37 cellular contexts compared by ENCODE assay signal in genomic region chr18:76592096-76592495, GRCh38.
"Had no signal": no experiment of that assay in that cellular context is flagged by ENCODE, and none has a peak within 500 bp of the region (broad histone marks: within the 10 kb centered on the region; RNA-seq: fewer than 3 reads in every experiment).

No MANE protein-coding gene starts in this region.

- H3K9me3 ChIP-seq: adrenal gland, body of pancreas, breast epithelium had no signal

- H3K36me3 ChIP-seq: adrenal gland, brain microvascular endothelial cell, breast epithelium had no signal

- H3K4me1 Mint-ChIP-seq: activated CD8-positive, alpha-beta memory T cell treated with anti-CD3 and anti-CD28 coated beads, Interleukin-2, amount 10 ng/mL, durations not matched to agents 7 days and 5 days had no signal

- H3K27ac ChIP-seq: adrenal gland, body of pancreas, brain microvascular endothelial cell, breast epithelium, VCaP had no signal

- H3K27me3 ChIP-seq: adrenal gland, body of pancreas, brain microvascular endothelial cell, breast epithelium had no signal

- H3K4me1 ChIP-seq: body of pancreas, breast epithelium had no signal

- DNase-seq: activated CD4-positive, alpha-beta memory T cell treated with anti-CD3 and anti-CD28 coated beads, Interleukin-2, amount 10 ng/mL, durations not matched to agents 7 days and 5 days; activated CD4-positive, alpha-beta T cell treated with anti-CD3 and anti-CD28 coated beads for 1 hour; activated CD4-positive, alpha-beta T cell treated with anti-CD3 and anti-CD28 coated beads for 36 hours; activated CD4-positive, alpha-beta T cell treated with anti-CD3 and anti-CD28 coated beads for 48 hours; activated CD4-positive, alpha-beta T cell treated with anti-CD3 and anti-CD28 coated beads, Interleukin-2, amount 10 ng/mL, durations not matched to agents 7 days and 5 days; activated CD4-positive, alpha-beta T cell treated with anti-CD3 and anti-CD28 coated beads, Interleukin-2, amount 50 U/mL, for 48 hours; activated CD4-positive, CD25-positive, alpha-beta regulatory T cell; activated CD8-positive, alpha-beta memory T cell treated with anti-CD3 and anti-CD28 coated beads for 24 hours; activated CD8-positive, alpha-beta memory T cell treated with anti-CD3 and anti-CD28 coated beads, Interleukin-2, amount 10 ng/mL, durations not matched to agents 7 days and 5 days; activated CD8-positive, alpha-beta memory T cell treated with anti-CD3 and anti-CD28 coated beads, Interleukin-2, amount 50 U/mL, for 48 hours; activated CD8-positive, alpha-beta T cell treated with anti-CD3 and anti-CD28 coated beads, Interleukin-2, amount 10 ng/mL, durations not matched to agents 7 days and 5 days; activated effector memory CD4-positive, alpha-beta T cell treated with anti-CD3 and anti-CD28 coated beads, Interleukin-2, amount 50 U/mL, for 16 hours; activated gamma-delta T cell treated with Interleukin-2 at 50 U/mL for 16 hours; activated naive CD4-positive, alpha-beta T cell; activated naive CD4-positive, alpha-beta T cell treated with anti-CD3 and anti-CD28 coated beads for 36 hours; activated naive CD4-positive, alpha-beta T cell treated with anti-CD3 and anti-CD28 coated beads, Interleukin-2, amount 50 U/mL, for 16 hours; activated naive CD8-positive, alpha-beta T cell treated with anti-CD3 and anti-CD28 coated beads for 36 hours; activated T-cell treated with anti-CD3 and anti-CD28 coated beads, Interleukin-2, amount 50 U/mL, for 1 hour; activated T-cell treated with anti-CD3 and anti-CD28 coated beads, Interleukin-2, amount 50 U/mL, for 4 hours; activated T-cell treated with anti-CD3 and anti-CD28 coated beads, Interleukin-2, amount 50 U/mL, for 72 hours; adrenal gland; amniotic stem cell; aorta; body of pancreas; brain microvascular endothelial cell; central memory CD4-positive, alpha-beta T cell; T-helper 1 cell; T-helper 2 cell; T-helper 9 cell had no signal

- H3K4me3 ChIP-seq: adrenal gland, body of pancreas, breast epithelium had no signal

- H3K4me3 Mint-ChIP-seq: activated CD4-positive, alpha-beta memory T cell treated with anti-CD3 and anti-CD28 coated beads, Interleukin-2, amount 10 ng/mL, durations not matched to agents 7 days and 5 days; activated CD4-positive, alpha-beta T cell treated with anti-CD3 and anti-CD28 coated beads for 36 hours; activated CD4-positive, alpha-beta T cell treated with anti-CD3 and anti-CD28 coated beads, Interleukin-2, amount 10 ng/mL, durations not matched to agents 7 days and 5 days; activated CD8-positive, alpha-beta memory T cell treated with anti-CD3 and anti-CD28 coated beads, Interleukin-2, amount 10 ng/mL, durations not matched to agents 7 days and 5 days; activated CD8-positive, alpha-beta T cell treated with anti-CD3 and anti-CD28 coated beads, Interleukin-2, amount 10 ng/mL, durations not matched to agents 7 days and 5 days; activated naive CD4-positive, alpha-beta T cell treated with anti-CD3 and anti-CD28 coated beads for 36 hours; activated naive CD8-positive, alpha-beta T cell treated with anti-CD3 and anti-CD28 coated beads for 36 hours; activated T-cell treated with anti-CD3 and anti-CD28 coated beads, Interleukin-2, amount 50 U/mL, for 4 hours; activated T-cell treated with anti-CD3 and anti-CD28 coated beads, Interleukin-2, amount 50 U/mL, for 72 hours; activated T-helper 1 cell treated with anti-CD3 and anti-CD28 coated beads, Interleukin-12 subunit alpha, Interleukin-12 subunit beta, Interleukin-2, Interleukin-4 antibody, amounts not matched to agents 30 ng/mL and 10 ng/mL and 1 ng/mL, durations not matched to agents 14 hours and 24 hours and 36 hours; activated T-helper 17 cell treated with anti-CD3 and anti-CD28 coated beads, Interleukin-2, amount 50 U/mL, for 72 hours; T-helper 1 cell treated with Interleukin-12 subunit alpha and Interleukin-12 subunit beta and Interleukin-4 antibody, amounts not matched to agents 30 μg/mL and 1 μg/mL, for 36 hours; T-helper 2 cell treated with Interferon-gamma antibody and Interleukin-4, amounts not matched to agents 5 μg/mL and 100 μg/mL, for 36 hours had no signal

- H3K27ac Mint-ChIP-seq: activated CD4-positive, alpha-beta memory T cell treated with anti-CD3 and anti-CD28 coated beads, Interleukin-2, amount 10 ng/mL, durations not matched to agents 7 days and 5 days; activated CD4-positive, alpha-beta T cell treated with anti-CD3 and anti-CD28 coated beads for 36 hours; activated CD4-positive, alpha-beta T cell treated with anti-CD3 and anti-CD28 coated beads, Interleukin-2, amount 10 ng/mL, durations not matched to agents 7 days and 5 days; activated CD8-positive, alpha-beta memory T cell treated with anti-CD3 and anti-CD28 coated beads, Interleukin-2, amount 10 ng/mL, durations not matched to agents 7 days and 5 days; activated CD8-positive, alpha-beta T cell treated with anti-CD3 and anti-CD28 coated beads, Interleukin-2, amount 10 ng/mL, durations not matched to agents 7 days and 5 days; activated naive CD4-positive, alpha-beta T cell treated with anti-CD3 and anti-CD28 coated beads for 36 hours; activated naive CD4-positive, alpha-beta T cell treated with anti-CD3 and anti-CD28 coated beads, Interleukin-2, amount 50 U/mL, for 72 hours; activated naive CD8-positive, alpha-beta T cell treated with anti-CD3 and anti-CD28 coated beads for 36 hours; activated T-cell treated with anti-CD3 and anti-CD28 coated beads, Interleukin-2, amount 50 U/mL, for 72 hours; activated T-helper 1 cell treated with anti-CD3 and anti-CD28 coated beads, Interleukin-12 subunit alpha, Interleukin-12 subunit beta, Interleukin-2, Interleukin-4 antibody, amounts not matched to agents 30 ng/mL and 10 ng/mL and 1 ng/mL, durations not matched to agents 14 hours and 24 hours and 36 hours; activated T-helper 17 cell treated with anti-CD3 and anti-CD28 coated beads, Interleukin-2, amount 50 U/mL, for 72 hours; T-helper 1 cell treated with Interleukin-12 subunit alpha and Interleukin-12 subunit beta and Interleukin-4 antibody, amounts not matched to agents 30 μg/mL and 1 μg/mL, for 36 hours; T-helper 2 cell treated with Interferon-gamma antibody and Interleukin-4, amounts not matched to agents 5 μg/mL and 100 μg/mL, for 36 hours had no signal

- H3K36me3 Mint-ChIP-seq: activated CD8-positive, alpha-beta memory T cell treated with anti-CD3 and anti-CD28 coated beads, Interleukin-2, amount 10 ng/mL, durations not matched to agents 7 days and 5 days; activated naive CD4-positive, alpha-beta T cell treated with anti-CD3 and anti-CD28 coated beads, Interleukin-2, amount 50 U/mL, for 72 hours; activated naive CD8-positive, alpha-beta T cell treated with anti-CD3 and anti-CD28 coated beads for 36 hours had no signal

- ATAC-seq: activated CD4-positive, alpha-beta T cell treated with anti-CD3 and anti-CD28 coated beads for 36 hours; activated CD4-positive, CD25-positive, alpha-beta regulatory T cell treated with anti-CD3 and anti-CD28 coated beads, Interleukin-2, amount 50 U/mL, for 24 hours; activated CD8-positive, alpha-beta memory T cell treated with anti-CD3 and anti-CD28 coated beads, Interleukin-2, amount 10 ng/mL, durations not matched to agents 7 days and 5 days; activated CD8-positive, alpha-beta T cell treated with anti-CD3 and anti-CD28 coated beads, Interleukin-2, amount 10 ng/mL, durations not matched to agents 7 days and 5 days; activated naive CD4-positive, alpha-beta T cell treated with anti-CD3 and anti-CD28 coated beads, Interleukin-2, amount 50 U/mL, for 72 hours; activated T-cell treated with anti-CD3 and anti-CD28 coated beads, Interleukin-2, amount 50 U/mL, for 4 hours; activated T-cell treated with anti-CD3 and anti-CD28 coated beads, Interleukin-2, amount 50 U/mL, for 72 hours; activated T-helper 17 cell treated with anti-CD3 and anti-CD28 coated beads, Interleukin-2, amount 50 U/mL, for 72 hours; body of pancreas had no signal

- H3K9me3 Mint-ChIP-seq: activated CD4-positive, alpha-beta memory T cell treated with anti-CD3 and anti-CD28 coated beads, Interleukin-2, amount 10 ng/mL, durations not matched to agents 7 days and 5 days; activated CD4-positive, alpha-beta T cell treated with anti-CD3 and anti-CD28 coated beads, Interleukin-2, amount 10 ng/mL, durations not matched to agents 7 days and 5 days; activated naive CD4-positive, alpha-beta T cell treated with anti-CD3 and anti-CD28 coated beads for 36 hours; activated naive CD4-positive, alpha-beta T cell treated with anti-CD3 and anti-CD28 coated beads, Interleukin-2, amount 50 U/mL, for 72 hours; activated naive CD8-positive, alpha-beta T cell treated with anti-CD3 and anti-CD28 coated beads for 36 hours; activated T-cell treated with anti-CD3 and anti-CD28 coated beads, Interleukin-2, amount 50 U/mL, for 72 hours; activated T-helper 1 cell treated with anti-CD3 and anti-CD28 coated beads, Interleukin-12 subunit alpha, Interleukin-12 subunit beta, Interleukin-2, Interleukin-4 antibody, amounts not matched to agents 30 ng/mL and 10 ng/mL and 1 ng/mL, durations not matched to agents 14 hours and 24 hours and 36 hours; activated T-helper 17 cell treated with anti-CD3 and anti-CD28 coated beads, Interleukin-2, amount 50 U/mL, for 72 hours; T-helper 1 cell treated with Interleukin-12 subunit alpha and Interleukin-12 subunit beta and Interleukin-4 antibody, amounts not matched to agents 30 μg/mL and 1 μg/mL, for 36 hours; T-helper 2 cell treated with Interferon-gamma antibody and Interleukin-4, amounts not matched to agents 5 μg/mL and 100 μg/mL, for 36 hours had no signal
